Comparison of ENCODE assay signal across 8 cellular contexts in genomic region chr15:75903331-75904240, GRCh38. TPM values are rescaled to one million over a fixed set of nuclear protein-coding genes. Genes with fewer than 3 reads are reported as not detected.
A peak's percentile ranks its signal among the peaks of the same experiment; 100 is the strongest.
DNase-seq lines count a peak whose midpoint lies in the region; ATAC-seq and TF ChIP-seq lines count a peak whose summit lies in the region.

Gene FBXO22, plus strand, starts transcription at chr15:75903878. Its CDS starts 86 bp downstream, at chr15:75903964.

- peaks cover 5% of the 10 kb centered on the region for H3F3A ChIP-seq in neural cell (ENCODE audit: insufficient read depth, low read length, poor library complexity, severe bottlenecking)

- no peaks in the 10 kb centered on the region for H4K20me1 ChIP-seq in neural cell (ENCODE audit: insufficient read depth)

- no peaks in the 10 kb centered on the region for H3K36me3 ChIP-seq in neural cell (ENCODE audit: insufficient read depth, low read length)

- H3K4me2 ChIP-seq in neural cell (ENCODE audit: low read length), result peak within 1 kb of the TSS; percentile 60

- ATAC-seq in stimulated activated naive CD8-positive, alpha-beta T cell treated with anti-CD3 and anti-CD28 coated beads, Interleukin-15, amount 100 ng/mL, for 72 hours, result peak; percentile 99

- peaks cover 46% of the 10 kb centered on the region for H3K4me1 Mint-ChIP-seq in stimulated activated naive CD8-positive, alpha-beta T cell treated with anti-CD3 and anti-CD28 coated beads, Interleukin-15, amount 100 ng/mL, for 72 hours

- H3K79me2 ChIP-seq in neural cell (replicated peaks; ENCODE audit: insufficient read depth, low read length), result peaks cover 23% of the 10 kb centered on the region

- no peaks in the 10 kb centered on the region for H3K27me3 Mint-ChIP-seq in stimulated activated naive CD8-positive, alpha-beta T cell treated with anti-CD3 and anti-CD28 coated beads, Interleukin-15, amount 100 ng/mL, for 72 hours

- TF ChIP-seq RAD21 in neural cell (conservative IDR thresholded peaks at IDR 0.05), result peak; percentile 17

- no peaks in the 10 kb centered on the region for H3K9me3 ChIP-seq in neural cell (ENCODE audit: low read length)

- peak within 1 kb of the TSS; percentile 91 for H3K9ac ChIP-seq in neural cell (ENCODE audit: low read length)

- no peaks in the 10 kb centered on the region for H3K27me3 ChIP-seq in neural cell (ENCODE audit: insufficient read depth, low read depth, low read length)

- TF ChIP-seq EP300 in neural cell (conservative IDR thresholded peaks at IDR 0.05; ENCODE audit: poor library complexity, severe bottlenecking), result peak; percentile 49

- no peak for TF ChIP-seq CTCF in LNCaP clone FGC (IDR thresholded peaks at IDR 0.05; ENCODE audit: control insufficient read depth, extremely low read depth, insufficient read depth)
- peak; percentile 19 for TF ChIP-seq CTCF in neural cell (IDR thresholded peaks at IDR 0.05; ENCODE audit: poor library complexity, severe bottlenecking)

- peak within 1 kb of the TSS; percentile 90 for H3K27ac ChIP-seq in neural cell (ENCODE audit: low read length)

- peak within 1 kb of the TSS; percentile 69 for H3K4me3 ChIP-seq in LNCaP clone FGC (ENCODE audit: low read depth, low read length)
- H3K4me3 ChIP-seq in neural cell (ENCODE audit: low read length), result peak within 1 kb of the TSS; percentile 98

- H2AFZ ChIP-seq in neural cell (ENCODE audit: low read depth, low read length), result peak within 1 kb of the TSS; percentile 88

- no peaks in the 10 kb centered on the region for H3K9me2 ChIP-seq in neural cell (ENCODE audit: insufficient read depth, low read length)

- H3K4me3 Mint-ChIP-seq in stimulated activated naive CD8-positive, alpha-beta T cell treated with anti-CD3 and anti-CD28 coated beads, Interleukin-15, amount 100 ng/mL, for 72 hours, result peak within 1 kb of the TSS; percentile 99

- peak within 1 kb of the TSS; percentile 97 to 99 for H3K27ac Mint-ChIP-seq in stimulated activated naive CD8-positive, alpha-beta T cell treated with anti-CD3 and anti-CD28 coated beads, Interleukin-15, amount 100 ng/mL, for 72 hours

- no peaks in the 10 kb centered on the region for H3K9me3 Mint-ChIP-seq in stimulated activated naive CD8-positive, alpha-beta T cell treated with anti-CD3 and anti-CD28 coated beads, Interleukin-15, amount 100 ng/mL, for 72 hours

- DNase-seq in ELR (ENCODE audit: low read depth) (peak; percentile 92), H4 (ENCODE audit: low spot score) (peak; percentile 89), LNCaP clone FGC (ENCODE audit: low read depth) (peak; percentile 79), SHP77 (lab: John Stamatoyannopoulos, UW) (peak; percentile 84 to 86), activated gamma-delta T cell (lab: John Stamatoyannopoulos, UW) (peak; percentile 78), fibroblast of the conjunctiva (ENCODE audit: low read depth) (peak; percentile 74)
- DNase-seq in stimulated activated naive CD8-positive, alpha-beta T cell treated with anti-CD3 and anti-CD28 coated beads, Interleukin-15, amount 100 ng/mL, for 72 hours, result peak; percentile 91 to 94

TF ChIP-seq in neural cell, 6 proteins besides CTCF, POLR2A, EP300 and RAD21:
- peak; percentile 94 for TF ChIP-seq POLR2AphosphoS5 (IDR thresholded peaks at IDR 0.05)
- TF ChIP-seq, protein P1, sequence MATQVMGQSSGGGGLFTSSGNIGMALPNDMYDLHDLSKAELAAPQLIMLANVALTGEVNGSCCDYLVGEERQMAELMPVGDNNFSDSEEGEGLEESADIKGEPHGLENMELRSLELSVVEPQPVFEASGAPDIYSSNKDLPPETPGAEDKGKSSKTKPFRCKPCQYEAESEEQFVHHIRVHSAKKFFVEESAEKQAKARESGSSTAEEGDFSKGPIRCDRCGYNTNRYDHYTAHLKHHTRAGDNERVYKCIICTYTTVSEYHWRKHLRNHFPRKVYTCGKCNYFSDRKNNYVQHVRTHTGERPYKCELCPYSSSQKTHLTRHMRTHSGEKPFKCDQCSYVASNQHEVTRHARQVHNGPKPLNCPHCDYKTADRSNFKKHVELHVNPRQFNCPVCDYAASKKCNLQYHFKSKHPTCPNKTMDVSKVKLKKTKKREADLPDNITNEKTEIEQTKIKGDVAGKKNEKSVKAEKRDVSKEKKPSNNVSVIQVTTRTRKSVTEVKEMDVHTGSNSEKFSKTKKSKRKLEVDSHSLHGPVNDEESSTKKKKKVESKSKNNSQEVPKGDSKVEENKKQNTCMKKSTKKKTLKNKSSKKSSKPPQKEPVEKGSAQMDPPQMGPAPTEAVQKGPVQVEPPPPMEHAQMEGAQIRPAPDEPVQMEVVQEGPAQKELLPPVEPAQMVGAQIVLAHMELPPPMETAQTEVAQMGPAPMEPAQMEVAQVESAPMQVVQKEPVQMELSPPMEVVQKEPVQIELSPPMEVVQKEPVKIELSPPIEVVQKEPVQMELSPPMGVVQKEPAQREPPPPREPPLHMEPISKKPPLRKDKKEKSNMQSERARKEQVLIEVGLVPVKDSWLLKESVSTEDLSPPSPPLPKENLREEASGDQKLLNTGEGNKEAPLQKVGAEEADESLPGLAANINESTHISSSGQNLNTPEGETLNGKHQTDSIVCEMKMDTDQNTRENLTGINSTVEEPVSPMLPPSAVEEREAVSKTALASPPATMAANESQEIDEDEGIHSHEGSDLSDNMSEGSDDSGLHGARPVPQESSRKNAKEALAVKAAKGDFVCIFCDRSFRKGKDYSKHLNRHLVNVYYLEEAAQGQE (IDR thresholded peaks at IDR 0.05; ENCODE audit: borderline replicate concordance), result peak; percentile 80
- TF ChIP-seq SMC3 (conservative IDR thresholded peaks at IDR 0.05; ENCODE audit: poor library complexity), result no peak
- TF ChIP-seq EZH2 (IDR thresholded peaks at IDR 0.05; ENCODE audit: borderline replicate concordance, insufficient read depth, low read length, poor library complexity, severe bottlenecking), result no peak
- peak; percentile 84 for TF ChIP-seq MXI1 (conservative IDR thresholded peaks at IDR 0.05; ENCODE audit: poor library complexity, severe bottlenecking)
- peak; percentile 83 for TF ChIP-seq TAF1 (IDR thresholded peaks at IDR 0.05; ENCODE audit: low read depth)

RNA-seq across cellular contexts. Expression of gene FBXO22, which starts in this region (rescaled TPM):
- 46.4 and 60.0 TPM in 2 replicates for total RNA-seq in H4 (2014; rRNA removed; shearing (Covaris generic))
- 44.2 and 52.3 TPM in 2 replicates for polyA plus RNA-seq in neural cell
- 45.3 and 52.7 TPM in 2 replicates for polyA minus RNA-seq in neural cell

Comparison
In these comparisons a context has a peak if more than half of its experiments do, and no peak if none do; other contexts are left out.
1. Peak in every context shown above with its lines: DNase-seq, ATAC-seq, H3K4me3 ChIP-seq and H3K27ac ChIP-seq.